In the genomic region with DNA sequence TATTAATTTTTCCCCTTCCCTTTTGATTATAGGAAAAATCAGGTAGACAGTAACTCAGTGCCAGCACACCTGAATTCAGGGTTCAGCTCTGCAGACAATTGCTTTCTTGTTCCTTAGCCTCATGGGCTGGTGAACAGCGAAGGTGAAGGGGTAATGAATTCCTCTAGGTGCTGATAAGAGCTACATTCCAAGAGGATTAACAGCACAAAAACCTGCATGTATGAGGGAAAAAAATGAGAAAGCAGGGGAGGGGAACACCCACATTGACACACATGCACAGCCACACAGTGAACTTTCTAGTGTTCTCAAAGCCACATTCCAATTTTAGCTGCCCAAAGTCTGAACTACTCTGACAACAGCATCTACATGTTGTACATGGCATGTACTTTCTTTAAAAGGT, we compare ENCODE assay signal across 13 cellular contexts. TPM values are rescaled to one million over a fixed set of nuclear protein-coding genes. Genes with fewer than 3 reads are reported as not detected.
DNase-seq lines count a peak whose midpoint lies in the region; ATAC-seq and TF ChIP-seq lines count a peak whose summit lies in the region.
"Had no signal": no experiment of that assay in that cellular context is flagged by ENCODE, and none has a peak within 500 bp of the region (broad histone marks: within the 10 kb centered on the region; RNA-seq: fewer than 3 reads in every experiment).

No MANE protein-coding gene starts in this region.

- no peak for TF ChIP-seq POLR2A in thyroid gland (IDR thresholded peaks at IDR 0.05)

- no peak for TF ChIP-seq CTCF in cardiac fibroblast (IDR thresholded peaks at IDR 0.05; ENCODE audit: low read depth, low read length)
- no peak for TF ChIP-seq CTCF in lower lobe of right lung (IDR thresholded peaks at IDR 0.05)
- TF ChIP-seq CTCF in thyroid gland (IDR thresholded peaks at IDR 0.05): no peak

- H3K27me3 ChIP-seq in lower lobe of right lung (ENCODE audit: low read depth) (no peaks in the 10 kb centered on the region), thyroid gland (no peaks in the 10 kb centered on the region)

- CTCF ChIA-PET in HEK293T (lab: Yijun Ruan, JAX): no interaction called here

- peak; percentile 77 to 86 for ATAC-seq in lower lobe of right lung
- ATAC-seq: stimulated activated naive B cell treated with anti-CD40 and anti-IgM and Interleukin-4, amounts not matched to agents 10 μg/mL and 1 μg/mL and 100 μg/mL, for 72 hours; T-helper 17 cell had no signal

- peaks cover 12% of the 10 kb centered on the region for H3K4me1 ChIP-seq in lower lobe of right lung
- peaks cover 16 to 28% of the 10 kb centered on the region in 2 donors for H3K4me1 ChIP-seq in thyroid gland

- H3K9me3 ChIP-seq in lower lobe of right lung: no peaks in the 10 kb centered on the region
- no peaks in the 10 kb centered on the region for H3K9me3 ChIP-seq in thyroid gland

- no peak overlapping the region for H3K27ac ChIP-seq in lower lobe of right lung
- H3K27ac ChIP-seq in thyroid gland: peak overlapping the region; percentile 47 to 62 (median 55)

- POLR2A ChIA-PET in HEK293T (lab: Yijun Ruan, JAX): no interaction called here

- WGBS in thyroid gland, 2 donors: 38 to 43% methylated on average over 1 of the region's 1 CpG

- no peak overlapping the region for H3K4me3 ChIP-seq in cardiac fibroblast (replicated peaks in 1 of 2; ENCODE audit: low read depth in 2 of 2, low read length in 2 of 2)
- no peak overlapping the region for H3K4me3 ChIP-seq in lower lobe of right lung
- H3K4me3 ChIP-seq in thyroid gland (replicated peaks in 1 of 3): no peak overlapping the region

- intact Hi-C loops in lower lobe of right lung (cut with DNase I): no loop called here
- intact Hi-C loops in thyroid gland (cut with DNase I): no loop called here

- H3K36me3 ChIP-seq in lower lobe of right lung: no peaks in the 10 kb centered on the region
- no peaks in the 10 kb centered on the region for H3K36me3 ChIP-seq in thyroid gland

- DNase-seq in HT1080 (ENCODE audit: low read depth) (peak; percentile 46), cardiac fibroblast (ENCODE audit: low read depth in 2 of 2) (peak; percentile 70 to 72), lower lobe of right lung (no peak), thyroid gland (peak; percentile 25 to 37), DMS 273 treated with DMSO at 0.1 percent for 48 hours (lab: John Stamatoyannopoulos, UW) (no peak), HEK293T (ENCODE audit: extremely low spot score) (no peak)
- DNase-seq in activated naive CD4-positive, alpha-beta T cell treated with anti-CD3 and anti-CD28 coated beads, Interleukin-2, amount 50 U/mL, for 16 hours: no peak
- DNase-seq in activated effector memory CD4-positive, alpha-beta T cell treated with Interleukin-2 at 50 U/mL for 16 hours: no peak
- DNase-seq: DMS79 treated with DMSO at 0.1 percent for 48 hours; effector CD4-positive, alpha-beta T cell; NCI-H510A treated with DMSO at 0.1 percent for 48 hours; stimulated activated naive B cell treated with anti-CD40 and anti-IgM and Interleukin-4, amounts not matched to agents 10 μg/mL and 1 μg/mL and 100 μg/mL, for 72 hours; T-helper 17 cell had no signal

TF ChIP-seq in HEK293T, 16 proteins besides CTCF, POLR2A, EP300 and RAD21:
- no peak for TF ChIP-seq LEF1 (IDR thresholded peaks at IDR 0.05; ENCODE audit: borderline replicate concordance)
- no peak for TF ChIP-seq BHLHE40 (IDR thresholded peaks at IDR 0.05; ENCODE audit: borderline replicate concordance)
- TF ChIP-seq TARDBP (IDR thresholded peaks at IDR 0.05): no peak
- TF ChIP-seq SP1 (IDR thresholded peaks at IDR 0.05): no peak
- no peak for TF ChIP-seq ZNF384 (IDR thresholded peaks at IDR 0.05)
- TF ChIP-seq L3MBTL2 (conservative IDR thresholded peaks at IDR 0.05): no peak
- TF ChIP-seq NFRKB (IDR thresholded peaks at IDR 0.05): no peak
- TF ChIP-seq ARNT (IDR thresholded peaks at IDR 0.05): no peak

RNA-seq across cellular contexts. Expression of a gene that starts 46.1 kb away (rescaled TPM):
- 145 and 158 TPM in 2 replicates for total RNA-seq in HT1080 (2014; rRNA removed; shearing (Covaris generic))
- 177 and 202 TPM in 2 replicates for polyA plus RNA-seq in HT1080 (2015; cell fraction: cytosol; rRNA removed)
- polyA plus RNA-seq in HT1080 (2015; cell fraction: nucleus; rRNA removed): 94.7 and 110 TPM in 2 replicates
- 100 TPM for total RNA-seq in lower lobe of right lung
- 100 to 1,000 TPM in 1 of 4 donors, 10 to 100 TPM in 3; 41.7 to 101 (median 73.3) TPM for total RNA-seq in thyroid gland

Comparison
In these comparisons a context has a peak if more than half of its experiments do, and no peak if none do; other contexts are left out.
1. DNase-seq: peak in HT1080 (single experiment), cardiac fibroblast (2 of 2) and thyroid gland (2 of 2); none in lower lobe of right lung (single experiment), activated naive CD4-positive, alpha-beta T cell treated with anti-CD3 and anti-CD28 coated beads, Interleukin-2, amount 50 U/mL, for 16 hours (single experiment), DMS 273 treated with DMSO at 0.1 percent for 48 hours (single experiment), activated effector memory CD4-positive, alpha-beta T cell treated with Interleukin-2 at 50 U/mL for 16 hours (single experiment) and HEK293T (single experiment).